ENCODE assay signal across 1 cellular context in the genomic region with DNA sequence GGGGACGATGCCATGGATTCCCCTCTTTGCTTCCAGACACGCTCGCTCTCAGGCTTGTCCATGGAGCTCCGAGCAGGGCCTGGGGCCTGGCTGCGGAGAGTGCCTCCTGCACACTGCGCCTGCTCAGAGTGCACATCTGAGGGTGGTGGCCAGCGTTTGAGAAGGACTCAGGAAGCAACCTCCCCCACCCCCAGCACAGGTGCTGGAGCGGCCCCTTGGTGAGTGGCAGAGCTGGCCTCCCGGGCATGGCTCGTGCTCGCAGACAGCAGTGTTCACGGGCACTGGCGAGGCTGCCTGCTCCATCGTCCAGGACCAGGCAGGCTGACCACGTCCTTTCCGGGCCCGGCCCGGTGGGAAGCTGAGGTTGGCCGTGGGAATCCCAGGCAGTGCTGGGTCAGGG.
TF ChIP-seq lines count a peak whose summit lies in the region.

No MANE protein-coding gene starts in this region.

TF ChIP-seq in GM23338, 12 proteins besides CTCF, POLR2A, EP300 and RAD21 (continued from another document):
- TF ChIP-seq ETS1 (IDR thresholded peaks at IDR 0.05), result no peak
